Comparison of ENCODE assay signal across 10 cellular contexts in the genomic region with DNA sequence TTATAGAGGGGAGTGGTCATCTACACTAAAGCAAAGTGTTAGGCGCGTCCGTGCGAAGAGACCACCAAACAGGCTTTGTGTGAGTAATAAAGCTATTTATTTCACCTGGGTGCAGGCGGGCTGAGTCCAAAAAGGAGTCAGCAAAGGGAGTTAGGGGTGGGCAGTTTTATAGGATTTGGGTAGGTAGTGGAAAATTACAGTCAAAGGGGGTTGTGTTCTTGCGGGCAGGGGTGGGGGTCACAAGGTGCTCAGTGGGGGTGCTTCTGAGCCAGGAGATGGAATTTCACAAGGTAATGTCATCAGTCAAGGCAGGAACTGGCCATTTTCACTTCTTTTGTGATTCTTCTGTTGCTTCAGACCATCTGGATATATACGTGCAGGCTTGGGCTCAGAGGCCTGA. TPM values are rescaled to one million over a fixed set of nuclear protein-coding genes. Genes with fewer than 3 reads are reported as not detected.
DNase-seq lines count a peak whose midpoint lies in the region; ATAC-seq and TF ChIP-seq lines count a peak whose summit lies in the region.
"Had no signal": no experiment of that assay in that cellular context is flagged by ENCODE, and none has a peak within 500 bp of the region (broad histone marks: within the 10 kb centered on the region; RNA-seq: fewer than 3 reads in every experiment).

No MANE protein-coding gene starts in this region.

- H3K36me3 ChIP-seq in cardiac muscle cell (peaks cover 43% of the 10 kb centered on the region), lower lobe of right lung (peaks cover 44% of the 10 kb centered on the region), upper lobe of right lung (peaks cover 48% of the 10 kb centered on the region)

- H3K27me3 ChIP-seq in cardiac muscle cell = no peaks in the 10 kb centered on the region
- H3K27me3 ChIP-seq in lower lobe of right lung (ENCODE audit: low read depth) = no peaks in the 10 kb centered on the region
- H3K27me3 ChIP-seq in upper lobe of right lung = no peaks in the 10 kb centered on the region

- DNase-seq in cardiac muscle cell (ENCODE audit: low read depth in 1 of 2, low spot score in 1 of 2) (no peak), left cardiac atrium (no peak), astrocyte of the spinal cord (ENCODE audit: low read depth, low spot score) (no peak), lower lobe of right lung (no peak), upper lobe of right lung (no peak), HuH-7.5 (ENCODE audit: low spot score) (no peak), NCI-H1417 (lab: John Stamatoyannopoulos, UW) (no peak)
- DNase-seq: aorta, EL had no signal

- peaks cover 8% of the 10 kb centered on the region for H3K4me1 ChIP-seq in cardiac muscle cell (ENCODE audit: low read depth)
- peaks cover 37% of the 10 kb centered on the region for H3K4me1 ChIP-seq in lower lobe of right lung
- peaks cover 34% of the 10 kb centered on the region for H3K4me1 ChIP-seq in upper lobe of right lung

- ATAC-seq in left cardiac atrium (no peak), lower lobe of right lung (no peak), upper lobe of right lung (no peak), GM19397 (IDR thresholded peaks at IDR 0.05; ENCODE audit: unreplicated experiment) (no peak)

- peak overlapping the region; percentile 55 for H3K4me3 ChIP-seq in cardiac muscle cell
- peak overlapping the region; percentile 74 for H3K4me3 ChIP-seq in astrocyte of the spinal cord (ENCODE audit: low read depth, low read length)
- peak overlapping the region; percentile 98 for H3K4me3 ChIP-seq in lower lobe of right lung
- peak overlapping the region; percentile 98 for H3K4me3 ChIP-seq in upper lobe of right lung

- TF ChIP-seq CTCF in cardiac muscle cell (IDR thresholded peaks at IDR 0.05; ENCODE audit: low read depth, low read length) (no peak), astrocyte of the spinal cord (IDR thresholded peaks at IDR 0.05; ENCODE audit: low read depth, low read length) (no peak), lower lobe of right lung (IDR thresholded peaks at IDR 0.05) (no peak), upper lobe of right lung (IDR thresholded peaks at IDR 0.05) (no peak)

- in situ Hi-C loops in astrocyte of the spinal cord (cut with HindIII; ENCODE audit: low sequenced_read_pairs) = no loop called here

- H3K9me3 ChIP-seq in cardiac muscle cell (ENCODE audit: low read depth) (no peaks in the 10 kb centered on the region), lower lobe of right lung (no peaks in the 10 kb centered on the region), upper lobe of right lung (no peaks in the 10 kb centered on the region)

- H3K27ac ChIP-seq in cardiac muscle cell (peak overlapping the region; percentile 93), lower lobe of right lung (peak overlapping the region; percentile 94), upper lobe of right lung (no peak overlapping the region)

- intact Hi-C loops in left cardiac atrium (cut with DNase I) = no loop called here
- intact Hi-C loops in lower lobe of right lung (cut with DNase I) = no loop called here
- intact Hi-C loops in upper lobe of right lung (cut with DNase I) = no loop called here

RNA-seq across cellular contexts. Expression of a gene that starts 47.1 kb away (rescaled TPM):
- total RNA-seq in cardiac muscle cell (8.0 and 19.8 TPM in 2 replicates), left cardiac atrium (under 1 TPM; 0.21 to 0.41 TPM), lower lobe of right lung (0.62 TPM), upper lobe of right lung (0.55 TPM)
- polyA plus RNA-seq in cardiac muscle cell = 8.4 and 30.2 TPM in 2 replicates

RNA-seq across cellular contexts. Expression of a gene that starts 47.4 kb away (rescaled TPM):
- total RNA-seq in cardiac muscle cell = 37.1 and 198 TPM in 2 replicates
- polyA plus RNA-seq in cardiac muscle cell = 28.5 and 173 TPM in 2 replicates
- total RNA-seq in left cardiac atrium = 1 to 10 TPM; 1.1 to 4.6 TPM
- total RNA-seq in lower lobe of right lung = 7.0 TPM
- 6.7 TPM for total RNA-seq in upper lobe of right lung

RNA-seq across cellular contexts. Expression of a gene that starts 54.2 kb away (rescaled TPM):
- total RNA-seq in cardiac muscle cell = 233 and 310 TPM in 2 replicates
- 32.9 and 37.0 TPM in 2 replicates for polyA plus RNA-seq in cardiac muscle cell
- 100 to 1,000 TPM; 113 to 123 TPM for total RNA-seq in left cardiac atrium
- 159 TPM for total RNA-seq in lower lobe of right lung
- total RNA-seq in upper lobe of right lung = 175 TPM

RNA-seq across cellular contexts. Expression of a gene that starts 54.7 kb away (rescaled TPM):
- total RNA-seq in cardiac muscle cell (not detected in 2 replicates), left cardiac atrium (not detected), lower lobe of right lung (not detected), upper lobe of right lung (not detected)
- not detected in 2 replicates for polyA plus RNA-seq in cardiac muscle cell
- total RNA-seq: aorta had no signal
- polyA plus RNA-seq: aorta had no signal
